ENCODE assay signal across 8 cellular contexts in genomic region chr3:69084668-69085542, GRCh38. TPM values are rescaled to one million over a fixed set of nuclear protein-coding genes. Genes with fewer than 3 reads are reported as not detected.
DNase-seq lines count a peak whose midpoint lies in the region; ATAC-seq and TF ChIP-seq lines count a peak whose summit lies in the region.

TSS of gene ARL6IP5 (plus strand) at chr3:69084937. CDS start at chr3:69085048, 111 bp downstream.

- peak within 1 kb of the TSS; percentile 86 for H3K56ac ChIP-seq in IMR-90 (ENCODE audit: extremely low read depth, insufficient read depth, low read length)

- no peak for TF ChIP-seq CTCF in IMR-90 (conservative IDR thresholded peaks at IDR 0.05; ENCODE audit: low read depth, low read length)

- H3K18ac ChIP-seq in IMR-90 (ENCODE audit: low read depth, low read length): peak within 1 kb of the TSS; percentile 80

- peak within 1 kb of the TSS; percentile 93 for H3K4me2 ChIP-seq in IMR-90 (ENCODE audit: low read depth, low read length)

- H3K4me3 ChIP-seq in IMR-90 (ENCODE audit: insufficient read depth, low read depth, low read length): peak within 1 kb of the TSS; percentile 87
- peak within 1 kb of the TSS; percentile 67 to 98 for H3K4me3 ChIP-seq in esophagus (ENCODE audit: low read depth in 1 of 2, low read length in 2 of 2)
- peak within 1 kb of the TSS; percentile 76 to 90 for H3K4me3 ChIP-seq in muscle layer of colon (ENCODE audit: low read depth in 1 of 2, low read length in 2 of 2)

- peaks cover 47% of the 10 kb centered on the region for H3K36me3 Mint-ChIP-seq in activated T-cell treated with anti-CD3 and anti-CD28 coated beads, Interleukin-2, amount 50 U/mL, for 24 hours (ENCODE audit: low read depth)

- H2BK15ac ChIP-seq in IMR-90 (ENCODE audit: low read depth, low read length): peak within 1 kb of the TSS; percentile 67; the same call in 2 of the 3 replicates

- TF ChIP-seq POLR2A in IMR-90 (IDR thresholded peaks at IDR 0.05; ENCODE audit: low read depth, low read length): no peak

- DNase-seq in DMS 273 (lab: John Stamatoyannopoulos, UW; ENCODE audit: unreplicated experiment) (peak; percentile 93), IMR-90 (peak; percentile 93)
- DNase-seq in activated T-cell treated with anti-CD3 and anti-CD28 coated beads, Interleukin-2, amount 50 U/mL, for 24 hours: peak; percentile 89
- peak; percentile 77 for DNase-seq in stimulated activated CD8-positive, alpha-beta memory T cell treated with anti-CD3 and anti-CD28 coated beads, Interleukin-7, amount 100 ng/mL, for 24 hours (ENCODE audit: low read depth)

- H3K4me1 ChIP-seq in IMR-90 (ENCODE audit: control insufficient read depth, insufficient read depth, low read length): peaks cover 13% of the 10 kb centered on the region
- H3K4me1 ChIP-seq in esophagus (ENCODE audit: control insufficient read depth in 2 of 2, insufficient read depth in 2 of 2, low read length in 1 of 2): peaks cover 4 to 6% of the 10 kb centered on the region in 2 donors
- peaks cover 47% of the 10 kb centered on the region for H3K4me1 ChIP-seq in muscle layer of colon (ENCODE audit: insufficient read depth, low read length)

- peaks cover 68% of the 10 kb centered on the region for H3K4me1 Mint-ChIP-seq in activated T-cell treated with anti-CD3 and anti-CD28 coated beads, Interleukin-2, amount 50 U/mL, for 24 hours (ENCODE audit: low read depth)

- peak; percentile 47 for ATAC-seq in GM21515 (IDR thresholded peaks at IDR 0.05; ENCODE audit: unreplicated experiment)
- peak; percentile 44 for ATAC-seq in IMR-90 (ENCODE audit: low read depth)

- no TSS peak for BruUV-seq in IMR-90 (replicated peaks; lab: Mats Ljungman, UMichigan)

- CTCF ChIA-PET in IMR-90 (lab: Yijun Ruan, JAX): interaction anchor here (0.5 to 0.7 kb wide), 2 partner anchors 1264 to 1485 kb away, joined by 3 to 5 read pairs; no protein-coding TSS in a partner anchor

- H3K9ac ChIP-seq in IMR-90 (ENCODE audit: low read depth, low read length): peak within 1 kb of the TSS; percentile 79
- H3K9ac ChIP-seq in muscle layer of colon (ENCODE audit: low read length): peak within 1 kb of the TSS; percentile 90

- peak within 1 kb of the TSS; percentile 99 for H2AK9ac ChIP-seq in IMR-90 (replicated peaks; ENCODE audit: low read depth, low read length, poor library complexity)

- peak within 1 kb of the TSS; percentile 89 for H4K91ac ChIP-seq in IMR-90 (ENCODE audit: insufficient read depth, low read depth, low read length)

- dilution Hi-C loops in IMR-90 (cut with HindIII; ENCODE audit: low sequenced_read_pairs, unreplicated experiment): no loop called here

- H2BK120ac ChIP-seq in IMR-90 (ENCODE audit: low read depth, low read length): peak within 1 kb of the TSS; percentile 90

- H3K27me3 Mint-ChIP-seq in activated T-cell treated with anti-CD3 and anti-CD28 coated beads, Interleukin-2, amount 50 U/mL, for 24 hours: no peaks in the 10 kb centered on the region

- H3K23ac ChIP-seq in IMR-90 (ENCODE audit: low read depth, low read length): peak within 1 kb of the TSS; percentile 93

- peak within 1 kb of the TSS; percentile 87 for H2AK5ac ChIP-seq in IMR-90 (ENCODE audit: low read depth, low read length)

- peak within 1 kb of the TSS; percentile 89 for H2BK20ac ChIP-seq in IMR-90 (ENCODE audit: low read depth, low read length)

- H3K27me3 ChIP-seq in IMR-90 (ENCODE audit: control insufficient read depth, insufficient read depth, low read length): no peaks in the 10 kb centered on the region
- no peaks in the 10 kb centered on the region for H3K27me3 ChIP-seq in esophagus (ENCODE audit: control insufficient read depth in 1 of 2, insufficient read depth in 2 of 2, low read length in 2 of 2)
- no peaks in the 10 kb centered on the region for H3K27me3 ChIP-seq in muscle layer of colon (ENCODE audit: control insufficient read depth in 1 of 2, insufficient read depth in 2 of 2, low read length in 2 of 2)

- no peaks in the 10 kb centered on the region for H3K9me3 Mint-ChIP-seq in activated T-cell treated with anti-CD3 and anti-CD28 coated beads, Interleukin-2, amount 50 U/mL, for 24 hours

- WGBS in IMR-90 (ENCODE audit: extremely low coverage in 2 of 2, insufficient read length in 1 of 2), 2 experiments: 0% methylated on average over 13 of the region's 49 CpGs; no CpG with 5 or more reads in 1 of the 2 experiments
- WGBS in esophagus, 2 donors: 1% methylated on average over 49 of the region's 49 CpGs

- H3K36me3 ChIP-seq in IMR-90 (ENCODE audit: control insufficient read depth, insufficient read depth, low read length): peaks cover 3% of the 10 kb centered on the region; the same call in 1 of the 2 replicates
- no peaks in the 10 kb centered on the region for H3K36me3 ChIP-seq in esophagus (ENCODE audit: control insufficient read depth in 2 of 2, insufficient read depth in 2 of 2, low read length in 1 of 2)
- H3K36me3 ChIP-seq in muscle layer of colon (ENCODE audit: insufficient read depth, low read length): no peaks in the 10 kb centered on the region

- H3K9me3 ChIP-seq in IMR-90 (ENCODE audit: control insufficient read depth, insufficient read depth, low read length): no peaks in the 10 kb centered on the region
- H3K9me3 ChIP-seq in esophagus (ENCODE audit: control insufficient read depth in 2 of 2, insufficient read depth in 1 of 2, low read depth in 1 of 2, low read length in 1 of 2): no peaks in the 10 kb centered on the region
- H3K9me3 ChIP-seq in muscle layer of colon (ENCODE audit: low read length): no peaks in the 10 kb centered on the region

- peak within 1 kb of the TSS; percentile 86 for H4K5ac ChIP-seq in IMR-90 (ENCODE audit: low read depth, low read length)

- peak within 1 kb of the TSS; percentile 97 for H3K14ac ChIP-seq in IMR-90 (replicated peaks; ENCODE audit: low read depth, low read length)

- no peak for TF ChIP-seq RAD21 in IMR-90 (IDR thresholded peaks at IDR 0.05; ENCODE audit: low read length)

- peaks cover 17% of the 10 kb centered on the region for H3K9me1 ChIP-seq in IMR-90 (ENCODE audit: insufficient read depth, low read length)

- H2AFZ ChIP-seq in IMR-90 (replicated peaks; ENCODE audit: low read length, poor library complexity): peak within 1 kb of the TSS; percentile 83

- H3K79me1 ChIP-seq in IMR-90 (ENCODE audit: low read depth in 1 of 2, low read length in 2 of 2): peaks cover 4 to 42% of the 10 kb centered on the region in 2 experiments; a peak in 3 of 4 replicates

- H4K8ac ChIP-seq in IMR-90 (ENCODE audit: low read depth in 2 of 2, low read length in 2 of 2): peak within 1 kb of the TSS; percentile 67 to 93

- H3K27ac Mint-ChIP-seq in activated T-cell treated with anti-CD3 and anti-CD28 coated beads, Interleukin-2, amount 50 U/mL, for 24 hours: peak within 1 kb of the TSS; percentile 99

- H2BK5ac ChIP-seq in IMR-90 (ENCODE audit: low read depth, low read length, poor library complexity, severe bottlenecking): peak within 1 kb of the TSS; percentile 87

- peak within 1 kb of the TSS; percentile 86 for H3K27ac ChIP-seq in IMR-90 (ENCODE audit: insufficient read depth, low read length)
- peak within 1 kb of the TSS; percentile 95 to 98 for H3K27ac ChIP-seq in esophagus (ENCODE audit: low read depth in 2 of 2, low read length in 1 of 2)
- peak within 1 kb of the TSS; percentile 99 for H3K27ac ChIP-seq in muscle layer of colon (ENCODE audit: low read depth, low read length)

- intact Hi-C loops in IMR-90 (cut with micrococcal nuclease): loop anchor here (10.0 kb wide), 2 partner anchors 780 to 860 kb away; no protein-coding TSS in a partner anchor

- H3K4ac ChIP-seq in IMR-90 (ENCODE audit: low read depth, low read length): peak within 1 kb of the TSS; percentile 97

- POLR2A ChIA-PET in IMR-90 (lab: Charles Lee; ENCODE audit: unreplicated experiment): interaction anchor here (0.6 kb wide), 1 partner anchor 561 kb away, joined by 5 read pairs; no protein-coding TSS in a partner anchor

- H3K4me3 Mint-ChIP-seq in activated T-cell treated with anti-CD3 and anti-CD28 coated beads, Interleukin-2, amount 50 U/mL, for 24 hours: peak within 1 kb of the TSS; percentile 96

- in situ Hi-C loops in IMR-90 (cut with MboI; ENCODE audit: low sequenced_read_pairs): no loop called here

- H4K20me1 ChIP-seq in IMR-90 (ENCODE audit: insufficient read depth, low read length): peaks cover 14% of the 10 kb centered on the region; the same call in 1 of the 2 replicates

TF ChIP-seq in IMR-90, 13 proteins besides CTCF, POLR2A, EP300 and RAD21 (continues in another document):
- no peak for TF ChIP-seq RFX5 (IDR thresholded peaks at IDR 0.05; ENCODE audit: low read depth, low read length)
- no peak for TF ChIP-seq NFE2L2 (IDR thresholded peaks at IDR 0.05; ENCODE audit: low read depth, low read length)
- TF ChIP-seq BHLHE40 (IDR thresholded peaks at IDR 0.05; ENCODE audit: low read depth, low read length): no peak
- no peak for TF ChIP-seq MXI1 (IDR thresholded peaks at IDR 0.05; ENCODE audit: borderline replicate concordance, low read depth, low read length)
- no peak for TF ChIP-seq MAZ (IDR thresholded peaks at IDR 0.05; ENCODE audit: borderline replicate concordance, low read depth, low read length)

RNA-seq across cellular contexts. Expression of gene ARL6IP5, which starts in this region (rescaled TPM):
- 98.8 and 126 TPM in 2 replicates for total RNA-seq in IMR-90 (2012; rRNA removed)
- polyA plus RNA-seq in IMR-90 (2012; rRNA removed) (68.7 and 76.4 TPM in 2 replicates), esophagus (10 to 100 TPM; 46.9 to 59.0 TPM)
- 25.4 and 55.0 TPM in 2 replicates for polyA plus RNA-seq in IMR-90 (2012; cell fraction: cytosol; rRNA removed)
- 14.4 and 22.8 TPM in 2 replicates for polyA plus RNA-seq in IMR-90 (2012; cell fraction: nucleus; rRNA removed; ENCODE audit: low replicate concordance)
- polyA plus RNA-seq in PFSK-1 (2012; ENCODE audit: insufficient read length, low read depth): 23.9 TPM

Comparison
In these comparisons a context has a peak if more than half of its experiments do, and no peak if none do; other contexts are left out.
1. Peak in every context shown above with its lines: DNase-seq, ATAC-seq, H3K4me3 ChIP-seq and H3K27ac ChIP-seq.